ENCODE assay signal across 1 cellular context in genomic region chr2:101341901-101342624, GRCh38.
TF ChIP-seq lines count a peak whose summit lies in the region.

No MANE protein-coding gene starts in this region.

TF ChIP-seq in H1, 55 proteins besides CTCF, POLR2A, EP300 and RAD21:
- TF ChIP-seq SP2 (IDR thresholded peaks at IDR 0.05; ENCODE audit: low read length), result no peak
- no peak for TF ChIP-seq KDM1A (IDR thresholded peaks at IDR 0.05; ENCODE audit: borderline replicate concordance, low read length)
- no peak for TF ChIP-seq JUN (IDR thresholded peaks at IDR 0.05; ENCODE audit: low read depth, low read length)
- no peak for TF ChIP-seq GABPA (IDR thresholded peaks at IDR 0.05; ENCODE audit: borderline replicate concordance, insufficient read depth, low read length)
- TF ChIP-seq MAFK (IDR thresholded peaks at IDR 0.05; ENCODE audit: low read depth, low read length), result peak; percentile 86
- no peak for TF ChIP-seq ASH2L (IDR thresholded peaks at IDR 0.05; ENCODE audit: low read length)
- no peak for TF ChIP-seq FOSL1 (IDR thresholded peaks at IDR 0.05; ENCODE audit: insufficient read depth, low read depth, low read length)
- TF ChIP-seq YY1 (IDR thresholded peaks at IDR 0.05; ENCODE audit: low read depth, low read length), result peak; percentile 54; the same call in 1 of the 2 replicates
- no peak for TF ChIP-seq NANOG (IDR thresholded peaks at IDR 0.05; ENCODE audit: insufficient read depth, low read depth, low read length, poor library complexity, severe bottlenecking)
- TF ChIP-seq SRF (IDR thresholded peaks at IDR 0.05; ENCODE audit: low read depth, low read length), result peak; percentile 18; the same call in 1 of the 2 replicates
- TF ChIP-seq EGR1 (IDR thresholded peaks at IDR 0.05; ENCODE audit: borderline replicate concordance, low read depth, low read length), result no peak
